In the genomic region with DNA sequence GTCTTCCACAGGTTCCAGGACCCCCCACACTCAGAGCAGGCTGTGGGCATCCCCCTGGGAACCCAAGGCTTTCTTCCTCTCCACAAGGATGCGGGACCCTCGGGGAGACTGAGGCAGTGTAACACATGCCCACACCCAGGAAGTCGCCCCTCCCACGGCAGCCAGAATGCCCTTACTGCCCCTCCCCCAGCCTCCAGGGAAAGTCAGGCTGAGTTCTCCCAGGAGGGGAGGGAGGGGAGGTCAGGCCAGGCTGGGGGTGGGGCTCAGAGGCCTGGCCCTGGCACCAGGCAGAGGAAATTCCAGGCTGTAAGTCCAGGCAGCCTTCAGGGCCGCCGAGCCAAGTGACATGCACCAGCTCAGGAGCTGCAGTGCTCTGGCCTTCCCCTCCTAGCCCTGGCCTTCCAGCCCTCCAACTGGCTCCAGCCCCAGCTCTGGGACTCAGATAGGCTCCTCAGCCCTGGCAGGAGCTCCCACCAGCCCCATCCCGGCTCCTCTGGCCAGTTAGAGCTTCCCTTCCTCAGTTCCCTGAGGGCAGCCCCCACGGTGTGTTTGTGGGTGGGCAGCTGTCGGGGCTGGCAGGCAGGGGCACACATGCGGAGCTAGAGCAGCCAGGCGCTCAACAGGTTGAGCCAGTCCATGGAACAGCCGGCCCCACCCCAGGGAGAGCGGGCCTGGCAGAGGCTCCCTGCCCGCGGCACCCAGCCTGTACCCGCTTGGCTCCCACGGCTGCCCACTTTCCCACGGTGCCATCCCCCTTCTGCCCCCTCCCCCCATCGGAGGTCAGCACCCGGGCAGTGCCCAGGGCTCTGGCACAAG, we compare ENCODE assay signal across 8 cellular contexts. TPM values are rescaled to one million over a fixed set of nuclear protein-coding genes. Genes with fewer than 3 reads are reported as not detected.
DNase-seq lines count a peak whose midpoint lies in the region; ATAC-seq, FAIRE-seq and TF ChIP-seq lines count a peak whose summit lies in the region.

No MANE protein-coding gene starts in this region.

- no peak overlapping the region for H3K27ac Mint-ChIP-seq in activated T-helper 1 cell treated with anti-CD3 and anti-CD28 coated beads, Interleukin-12 subunit alpha, Interleukin-12 subunit beta, Interleukin-2, Interleukin-4 antibody, amounts not matched to agents 30 ng/mL and 10 ng/mL and 1 ng/mL, durations not matched to agents 14 hours and 24 hours and 36 hours

- peak; percentile 6 for DNase-seq in NCI-H2227 (lab: John Stamatoyannopoulos, UW; ENCODE audit: unreplicated experiment)
- DNase-seq in NCI-H2227 treated with DMSO at 0.1 percent for 48 hours (lab: John Stamatoyannopoulos, UW): no peak
- DNase-seq in activated T-helper 1 cell treated with anti-CD3 and anti-CD28 coated beads, Interleukin-12 subunit alpha, Interleukin-12 subunit beta, Interleukin-2, Interleukin-4 antibody, amounts not matched to agents 30 ng/mL and 10 ng/mL and 1 ng/mL, durations not matched to agents 14 hours and 24 hours and 36 hours (ENCODE audit: low spot score): no peak
- peak; percentile 94 for DNase-seq in Right ventricle myocardium superior
- DNase-seq in pancreas: peak; percentile 87 to 96 (median 92)
- no peak for DNase-seq in NCI-H2029 treated with DMSO at 0.1 percent for 48 hours (lab: John Stamatoyannopoulos, UW)

- FAIRE-seq in pancreas (lab: Jason Lieb, UNC): no peak

- intact Hi-C loops in activated T-helper 1 cell treated with anti-CD3 and anti-CD28 coated beads, Interleukin-12 subunit alpha, Interleukin-12 subunit beta, Interleukin-2, Interleukin-4 antibody, amounts not matched to agents 30 ng/mL and 10 ng/mL and 1 ng/mL, durations not matched to agents 14 hours and 24 hours and 36 hours (cut with micrococcal nuclease): no loop called here
- intact Hi-C loops in Right ventricle myocardium superior (cut with DNase I) (no loop called here), pancreas (cut with DNase I) (no loop called here)

- ATAC-seq in Right ventricle myocardium superior (ENCODE audit: poor library complexity) (peak; percentile 65), pancreas (peak; percentile 70 to 73 (median 70)), GM18520 (IDR thresholded peaks at IDR 0.05; ENCODE audit: unreplicated experiment) (no peak), GM21423 (IDR thresholded peaks at IDR 0.05; ENCODE audit: unreplicated experiment) (no peak)

- H3K9me3 ChIP-seq in pancreas: no peaks in the 10 kb centered on the region

- H3K36me3 ChIP-seq in pancreas: no peaks in the 10 kb centered on the region

- H3K27ac ChIP-seq in pancreas: peak overlapping the region; percentile 76 to 95 (median 92)

- peaks cover 75% of the 10 kb centered on the region for H3K4me1 Mint-ChIP-seq in activated T-helper 1 cell treated with anti-CD3 and anti-CD28 coated beads, Interleukin-12 subunit alpha, Interleukin-12 subunit beta, Interleukin-2, Interleukin-4 antibody, amounts not matched to agents 30 ng/mL and 10 ng/mL and 1 ng/mL, durations not matched to agents 14 hours and 24 hours and 36 hours (ENCODE audit: low read depth)

- peak overlapping the region; percentile 0 to 88 (median 77) for H3K4me3 ChIP-seq in pancreas

- no peaks in the 10 kb centered on the region for H3K9me3 Mint-ChIP-seq in activated T-helper 1 cell treated with anti-CD3 and anti-CD28 coated beads, Interleukin-12 subunit alpha, Interleukin-12 subunit beta, Interleukin-2, Interleukin-4 antibody, amounts not matched to agents 30 ng/mL and 10 ng/mL and 1 ng/mL, durations not matched to agents 14 hours and 24 hours and 36 hours

- peaks cover 33 to 56% (median 42%) of the 10 kb centered on the region in 3 donors for H3K4me1 ChIP-seq in pancreas

- no peaks in the 10 kb centered on the region for H3K27me3 ChIP-seq in pancreas

- H3K27me3 Mint-ChIP-seq in activated T-helper 1 cell treated with anti-CD3 and anti-CD28 coated beads, Interleukin-12 subunit alpha, Interleukin-12 subunit beta, Interleukin-2, Interleukin-4 antibody, amounts not matched to agents 30 ng/mL and 10 ng/mL and 1 ng/mL, durations not matched to agents 14 hours and 24 hours and 36 hours (ENCODE audit: insufficient read depth): no peaks in the 10 kb centered on the region

- 3 to 7% methylated on average over 18 to 20 of the region's 20 CpGs for WGBS in pancreas, 2 donors

- H3K4me3 Mint-ChIP-seq in activated T-helper 1 cell treated with anti-CD3 and anti-CD28 coated beads, Interleukin-12 subunit alpha, Interleukin-12 subunit beta, Interleukin-2, Interleukin-4 antibody, amounts not matched to agents 30 ng/mL and 10 ng/mL and 1 ng/mL, durations not matched to agents 14 hours and 24 hours and 36 hours: peak overlapping the region; percentile 88

- peaks cover 4% of the 10 kb centered on the region for H3K36me3 Mint-ChIP-seq in activated T-helper 1 cell treated with anti-CD3 and anti-CD28 coated beads, Interleukin-12 subunit alpha, Interleukin-12 subunit beta, Interleukin-2, Interleukin-4 antibody, amounts not matched to agents 30 ng/mL and 10 ng/mL and 1 ng/mL, durations not matched to agents 14 hours and 24 hours and 36 hours (ENCODE audit: low read depth)

- no peak for TF ChIP-seq CTCF in pancreas (IDR thresholded peaks at IDR 0.05)

RNA-seq across cellular contexts. Expression of gene BCL9L, which starts 3.6 kb away (rescaled TPM):
- total RNA-seq in activated T-helper 1 cell treated with anti-CD3 and anti-CD28 coated beads, Interleukin-12 subunit alpha, Interleukin-12 subunit beta, Interleukin-2, Interleukin-4 antibody, amounts not matched to agents 30 ng/mL and 10 ng/mL and 1 ng/mL, durations not matched to agents 14 hours and 24 hours and 36 hours: 27.3 and 32.4 TPM in 2 replicates
- total RNA-seq in Right ventricle myocardium superior (36.6 TPM), pancreas (10 to 100 TPM; 15.2 to 40.8 (median 23.3) TPM)
- polyA plus RNA-seq in pancreas: 10 to 100 TPM in 1 of 2 donors, 1 to 10 TPM in 1; 6.5 to 31.4 TPM

RNA-seq across cellular contexts. Expression of gene UPK2, which starts 34.0 kb away (rescaled TPM):
- total RNA-seq in activated T-helper 1 cell treated with anti-CD3 and anti-CD28 coated beads, Interleukin-12 subunit alpha, Interleukin-12 subunit beta, Interleukin-2, Interleukin-4 antibody, amounts not matched to agents 30 ng/mL and 10 ng/mL and 1 ng/mL, durations not matched to agents 14 hours and 24 hours and 36 hours: not detected in 2 replicates
- total RNA-seq in Right ventricle myocardium superior (not detected), pancreas (under 1 TPM in 1 of 6 donors, not detected in 5; 0.16 TPM)
- polyA plus RNA-seq in pancreas: under 1 TPM; 0.09 to 0.19 TPM

RNA-seq across cellular contexts. Expression of gene CXCR5, which starts 38.4 kb away (rescaled TPM):
- total RNA-seq in activated T-helper 1 cell treated with anti-CD3 and anti-CD28 coated beads, Interleukin-12 subunit alpha, Interleukin-12 subunit beta, Interleukin-2, Interleukin-4 antibody, amounts not matched to agents 30 ng/mL and 10 ng/mL and 1 ng/mL, durations not matched to agents 14 hours and 24 hours and 36 hours: 5.1 and 5.5 TPM in 2 replicates
- total RNA-seq in Right ventricle myocardium superior: not detected
- under 1 TPM; 0.06 to 0.20 (median 0.12) TPM for total RNA-seq in pancreas
- polyA plus RNA-seq in pancreas: under 1 TPM; 0.11 to 0.19 TPM

RNA-seq across cellular contexts. Expression of gene FOXR1, which starts 49.4 kb away (rescaled TPM):
- total RNA-seq in activated T-helper 1 cell treated with anti-CD3 and anti-CD28 coated beads, Interleukin-12 subunit alpha, Interleukin-12 subunit beta, Interleukin-2, Interleukin-4 antibody, amounts not matched to agents 30 ng/mL and 10 ng/mL and 1 ng/mL, durations not matched to agents 14 hours and 24 hours and 36 hours: not detected in 2 replicates
- not detected for total RNA-seq in Right ventricle myocardium superior
- not detected for total RNA-seq in pancreas
- not detected for polyA plus RNA-seq in pancreas

Comparison
In these comparisons a context has a peak if more than half of its experiments do, and no peak if none do; other contexts are left out.
1. DNase-seq: peak in NCI-H2227 (single experiment), Right ventricle myocardium superior (single experiment) and pancreas (6 of 6); none in NCI-H2227 treated with DMSO at 0.1 percent for 48 hours (single experiment), activated T-helper 1 cell treated with anti-CD3 and anti-CD28 coated beads, Interleukin-12 subunit alpha, Interleukin-12 subunit beta, Interleukin-2, Interleukin-4 antibody, amounts not matched to agents 30 ng/mL and 10 ng/mL and 1 ng/mL, durations not matched to agents 14 hours and 24 hours and 36 hours (single experiment) and NCI-H2029 treated with DMSO at 0.1 percent for 48 hours (single experiment).
2. ATAC-seq: peak in Right ventricle myocardium superior (single experiment) and pancreas (4 of 4); none in GM18520 (single experiment) and GM21423 (single experiment).